In genomic region chr6:31252625-31253024, GRCh38 we compare ENCODE assay signal across 22 cellular contexts.
"Had no signal": no experiment of that assay in that cellular context is flagged by ENCODE, and none has a peak within 500 bp of the region (broad histone marks: within the 10 kb centered on the region; RNA-seq: fewer than 3 reads in every experiment).

No MANE protein-coding gene starts in this region.

- H3K4me3 Mint-ChIP-seq: activated naive CD4-positive, alpha-beta T cell treated with anti-CD3 and anti-CD28 coated beads, Interleukin-2, amount 50 U/mL, for 24 hours; activated T-cell treated with anti-CD3 and anti-CD28 coated beads, Interleukin-2, amount 50 U/mL, for 72 hours; dendritic cell treated with granulocyte-macrophage colony-stimulating factor and Interleukin-4, amounts not matched to agents 40 ng/mL and 50 ng/mL, for 4 days; stimulated activated effector memory CD8-positive, alpha-beta T cell treated with anti-CD3 and anti-CD28 coated beads, Interleukin-12 subunit alpha, Interleukin-12 subunit beta, amount 100 ng/mL, for 72 hours had no signal

- H3K36me3 Mint-ChIP-seq: stimulated activated effector memory CD8-positive, alpha-beta T cell treated with anti-CD3 and anti-CD28 coated beads, Interleukin-12 subunit alpha, Interleukin-12 subunit beta, amount 100 ng/mL, for 72 hours had no signal

- H3K4me1 Mint-ChIP-seq: stimulated activated effector memory CD8-positive, alpha-beta T cell treated with anti-CD3 and anti-CD28 coated beads, Interleukin-12 subunit alpha, Interleukin-12 subunit beta, amount 100 ng/mL, for 72 hours had no signal

- H3K27ac Mint-ChIP-seq: activated T-cell treated with anti-CD3 and anti-CD28 coated beads, Interleukin-2, amount 50 U/mL, for 72 hours; dendritic cell treated with granulocyte-macrophage colony-stimulating factor and Interleukin-4, amounts not matched to agents 40 ng/mL and 50 ng/mL, for 4 days; stimulated activated effector memory CD8-positive, alpha-beta T cell treated with anti-CD3 and anti-CD28 coated beads, Interleukin-12 subunit alpha, Interleukin-12 subunit beta, amount 100 ng/mL, for 72 hours had no signal

- H3K4me3 ChIP-seq: esophagus squamous epithelium, pancreas, thyroid gland, uterus had no signal

- H3K36me3 ChIP-seq: esophagus squamous epithelium, neutrophil, pancreas, thyroid gland, uterus had no signal

- H3K27me3 ChIP-seq: neutrophil, pancreas, thyroid gland, uterus had no signal

- FAIRE-seq: astrocyte, pancreas had no signal

- DNase-seq: activated CD8-positive, alpha-beta memory T cell treated with anti-CD3 and anti-CD28 coated beads for 24 hours; activated CD8-positive, alpha-beta memory T cell treated with anti-CD3 and anti-CD28 coated beads, Interleukin-2, amount 50 U/mL, for 48 hours; activated gamma-delta T cell; activated T-cell treated with anti-CD3 and anti-CD28 coated beads, Interleukin-2, amount 50 U/mL, for 72 hours; effector memory CD4-positive, alpha-beta T cell; esophagus squamous epithelium; left cardiac atrium; mesenchymal stem cell; naive thymus-derived CD4-positive, alpha-beta T cell; pancreas; stimulated activated CD4-positive, alpha-beta T cell treated with anti-CD3 and anti-CD28 coated beads, Interleukin-4, amount 100 ng/mL, for 24 hours; T-helper 1 cell; T-helper 9 cell; thyroid gland; uterus had no signal

- ATAC-seq: activated CD4-positive, CD25-positive, alpha-beta regulatory T cell treated with anti-CD3 and anti-CD28 coated beads, Interleukin-2, amount 50 U/mL, for 24 hours; activated T-cell treated with anti-CD3 and anti-CD28 coated beads, Interleukin-2, amount 50 U/mL, for 72 hours; left cardiac atrium; naive thymus-derived CD4-positive, alpha-beta T cell; pancreas; sciatic nerve; stimulated activated effector memory CD8-positive, alpha-beta T cell treated with anti-CD3 and anti-CD28 coated beads, Interleukin-12 subunit alpha, Interleukin-12 subunit beta, amount 100 ng/mL, for 72 hours had no signal

- H3K27me3 Mint-ChIP-seq: activated naive CD4-positive, alpha-beta T cell treated with anti-CD3 and anti-CD28 coated beads, Interleukin-2, amount 50 U/mL, for 24 hours had no signal

- H3K9me3 ChIP-seq: esophagus squamous epithelium, neutrophil, pancreas, thyroid gland, uterus had no signal

- H3K4me1 ChIP-seq: esophagus squamous epithelium, pancreas, thyroid gland, uterus had no signal

- H3K27ac ChIP-seq: esophagus squamous epithelium, neutrophil, pancreas, thyroid gland, uterus had no signal
